In genomic region chr18:10454800-10455550, GRCh38 we compare ENCODE assay signal across 8 cellular contexts. TPM values are rescaled to one million over a fixed set of nuclear protein-coding genes. Genes with fewer than 3 reads are reported as not detected.
DNase-seq lines count a peak whose midpoint lies in the region; ATAC-seq and TF ChIP-seq lines count a peak whose summit lies in the region.

No MANE protein-coding gene starts in this region.

- no peaks in the 10 kb centered on the region for H3K9me2 ChIP-seq in SK-N-SH

- WGBS in SK-N-SH (ENCODE audit: low lambda C conversion rate), result 15% methylated on average over 11 of the region's 69 CpGs
- WGBS in lower leg skin, 2 donors, result 0 to 3% methylated on average over 10 to 46 of the region's 69 CpGs
- WGBS in tibial nerve, 2 donors, result 1 to 3% methylated on average over 18 to 51 of the region's 69 CpGs

- peaks cover 11% of the 10 kb centered on the region; the same call in 1 of the 2 replicates for H3K27me3 ChIP-seq in SK-N-SH (ENCODE audit: insufficient read depth)
- H3K27me3 ChIP-seq in tibial nerve, result no peaks in the 10 kb centered on the region

- ATAC-seq in SK-N-SH treated with all-trans-retinoic acid at 6 μM for 48 hours, result peak; percentile 34

- TF ChIP-seq EP300 in SK-N-SH (IDR thresholded peaks at IDR 0.05; ENCODE audit: borderline replicate concordance in 1 of 2, low read depth in 1 of 2, low read length in 1 of 2), result no peak
- no peak for TF ChIP-seq EP300 in tibial nerve (IDR thresholded peaks at IDR 0.05)

- POLR2A ChIA-PET in SK-N-SH (lab: Yijun Ruan, JAX) (no interaction called here), MCF 10A (lab: Yijun Ruan, JAX) (no interaction called here)

- H4K20me1 ChIP-seq in SK-N-SH (ENCODE audit: insufficient read depth), result no peaks in the 10 kb centered on the region

- CTCF ChIA-PET in SK-N-SH (lab: Yijun Ruan, JAX), result interaction anchor here (1.8 kb wide), 1 partner anchor 11 kb away, joined by 6 read pairs; no protein-coding TSS in a partner anchor
- CTCF ChIA-PET in MCF 10A (lab: Yijun Ruan, JAX), result interaction anchor here (0.6 kb wide), 2 partner anchors 16 to 484 kb away, joined by 3 read pairs; no protein-coding TSS in a partner anchor

- no peak overlapping the region for H3K27ac Mint-ChIP-seq in MCF 10A (ENCODE audit: low read depth, unreplicated experiment)

- TF ChIP-seq CTCF in SK-N-SH (IDR thresholded peaks at IDR 0.05), result no peak
- TF ChIP-seq CTCF in MCF 10A (IDR thresholded peaks at IDR 0.05; ENCODE audit: unreplicated experiment), result no peak
- TF ChIP-seq CTCF in lower leg skin (IDR thresholded peaks at IDR 0.05), result no peak
- no peak for TF ChIP-seq CTCF in tibial nerve (IDR thresholded peaks at IDR 0.05)

- H3K4me1 Mint-ChIP-seq in MCF 10A (ENCODE audit: insufficient read depth, unreplicated experiment), result no peaks in the 10 kb centered on the region

- BruUV-seq in MCF 10A (replicated peaks; lab: Mats Ljungman, UMichigan), result no TSS peak

- H3K27ac ChIP-seq in SK-N-SH (ENCODE audit: low read depth in 2 of 2, low read length in 1 of 2), result no peak overlapping the region
- H3K27ac ChIP-seq in tibial nerve, result peak overlapping the region; percentile 89 to 96 (median 92)

- H3K27me3 Mint-ChIP-seq in MCF 10A (ENCODE audit: insufficient read depth, unreplicated experiment), result no peaks in the 10 kb centered on the region

- peak overlapping the region; percentile 71 for H3K4me3 Mint-ChIP-seq in MCF 10A (ENCODE audit: unreplicated experiment)

- H3K36me3 Mint-ChIP-seq in MCF 10A (ENCODE audit: insufficient read depth, unreplicated experiment), result no peaks in the 10 kb centered on the region

- H2AFZ ChIP-seq in SK-N-SH (ENCODE audit: low read depth), result no peak overlapping the region

- DNase-seq in SK-N-SH (no peak), MCF 10A (ENCODE audit: unreplicated experiment) (peak; percentile 5), lower leg skin (ENCODE audit: low spot score in 2 of 2) (no peak), tibial nerve (ENCODE audit: low spot score in 2 of 2) (peak in 1 of 2 donors; percentile 28), hepatic stellate cell (ENCODE audit: low spot score) (no peak), middle frontal gyrus (ENCODE audit: extremely low spot score, low spot score) (no peak)
- no peak for DNase-seq in stimulated activated CD4-positive, alpha-beta T cell treated with anti-CD3 and anti-CD28 coated beads, Interleukin-4, amount 100 ng/mL, for 24 hours

- H3K79me2 ChIP-seq in SK-N-SH (ENCODE audit: insufficient read depth), result no peaks in the 10 kb centered on the region

- H3K9ac ChIP-seq in SK-N-SH, result no peak overlapping the region

- no peaks in the 10 kb centered on the region for H3K9me3 Mint-ChIP-seq in MCF 10A (ENCODE audit: unreplicated experiment)

- H3K36me3 ChIP-seq in SK-N-SH (replicated peaks in 1 of 2; ENCODE audit: control insufficient read depth in 1 of 2, insufficient read depth in 2 of 2, low read length in 1 of 2) (no peaks in the 10 kb centered on the region), tibial nerve (no peaks in the 10 kb centered on the region)

- H3K4me1 ChIP-seq in SK-N-SH (ENCODE audit: control insufficient read depth in 1 of 2, insufficient read depth in 2 of 2, low read depth in 1 of 2, low read length in 1 of 2) (peaks cover 0 to under 1% of the 10 kb centered on the region in 2 experiments; a peak in 2 of 4 replicates), tibial nerve (peaks cover 0 to 57% (median 13%) of the 10 kb centered on the region in 4 donors)

- no peak overlapping the region for H3K4me2 ChIP-seq in SK-N-SH

- H3K9me3 ChIP-seq in SK-N-SH (no peaks in the 10 kb centered on the region), tibial nerve (no peaks in the 10 kb centered on the region)

- no peak for TF ChIP-seq RAD21 in SK-N-SH (IDR thresholded peaks at IDR 0.05; ENCODE audit: low read length)

- intact Hi-C loops in MCF 10A (cut with micrococcal nuclease), result no loop called here
- intact Hi-C loops in lower leg skin (cut with DNase I; ENCODE audit: low total_unique reads), result no loop called here

- H3K4me3 ChIP-seq in SK-N-SH (ENCODE audit: low read depth in 2 of 2, low read length in 1 of 2) (peak overlapping the region in 1 of 2 experiments; percentile 36; a peak in 2 of 4 replicates), lower leg skin (ENCODE audit: low read depth, poor library complexity, severe bottlenecking) (peak overlapping the region; percentile 70), tibial nerve (peak overlapping the region; percentile 68 to 80 (median 78))

- no peaks in the 10 kb centered on the region for H3F3A ChIP-seq in SK-N-SH (replicated peaks; ENCODE audit: insufficient read depth)

- TF ChIP-seq POLR2A in lower leg skin (IDR thresholded peaks at IDR 0.05) (no peak), tibial nerve (IDR thresholded peaks at IDR 0.05) (no peak)

TF ChIP-seq in SK-N-SH treated with all-trans-retinoic acid at 6 μM for 48 hours, 23 proteins besides CTCF, POLR2A, EP300 and RAD21 (continues in another document):
- no peak for TF ChIP-seq SNAI2 (CRISPR knock-in tag; IDR thresholded peaks at IDR 0.05)
- TF ChIP-seq ZNF70 (CRISPR knock-in tag; IDR thresholded peaks at IDR 0.05), result no peak
- TF ChIP-seq ZNF565 (CRISPR knock-in tag; conservative IDR thresholded peaks at IDR 0.05; ENCODE audit: low read depth), result no peak
- TF ChIP-seq PATZ1 (CRISPR knock-in tag; IDR thresholded peaks at IDR 0.05; ENCODE audit: borderline replicate concordance), result no peak
- no peak for TF ChIP-seq RARB (CRISPR knock-in tag; IDR thresholded peaks at IDR 0.05)
- no peak for TF ChIP-seq TOX (CRISPR knock-in tag; IDR thresholded peaks at IDR 0.05; ENCODE audit: borderline replicate concordance)

TF ChIP-seq in SK-N-SH, 30 proteins besides CTCF, POLR2A, EP300 and RAD21:
- no peak for TF ChIP-seq NRF1 (IDR thresholded peaks at IDR 0.05; ENCODE audit: low read depth, low read length)
- TF ChIP-seq MXI1 (IDR thresholded peaks at IDR 0.05; ENCODE audit: low read depth, low read length), result no peak
- TF ChIP-seq NFIC (IDR thresholded peaks at IDR 0.05; ENCODE audit: borderline replicate concordance), result no peak
- TF ChIP-seq MAX (IDR thresholded peaks at IDR 0.05; ENCODE audit: low read depth), result no peak
- no peak for TF ChIP-seq PBX3 (IDR thresholded peaks at IDR 0.05)
- TF ChIP-seq FOXM1 (IDR thresholded peaks at IDR 0.05; ENCODE audit: low read depth), result no peak
- no peak for TF ChIP-seq EZH2phosphoT487 (IDR thresholded peaks at IDR 0.05; ENCODE audit: borderline replicate concordance, low read depth)
- TF ChIP-seq TAF1 (IDR thresholded peaks at IDR 0.05; ENCODE audit: borderline replicate concordance, low read depth, low read length), result no peak
- no peak for TF ChIP-seq JUND (IDR thresholded peaks at IDR 0.05)
- no peak for TF ChIP-seq YY1 (IDR thresholded peaks at IDR 0.05; ENCODE audit: low read depth)
- no peak for TF ChIP-seq GATA2 (CRISPR knock-in tag; IDR thresholded peaks at IDR 0.05)
- no peak for TF ChIP-seq ELF1 (IDR thresholded peaks at IDR 0.05)
- no peak for TF ChIP-seq ZBTB33 (IDR thresholded peaks at IDR 0.05; ENCODE audit: borderline replicate concordance, low read depth)
- TF ChIP-seq TCF12 (IDR thresholded peaks at IDR 0.05), result no peak
- no peak for TF ChIP-seq RXRA (IDR thresholded peaks at IDR 0.05; ENCODE audit: borderline replicate concordance, low read depth)

RNA-seq across cellular contexts. Expression of gene APCDD1, which starts 0.5 kb away (rescaled TPM):
- 0.02 TPM in 1 of 2 replicates, not detected in the other for polyA plus RNA-seq in SK-N-SH (2012; rRNA removed)
- 0.04 and 0.20 TPM in 2 replicates for polyA plus RNA-seq in SK-N-SH (2012; cell fraction: cytosol; rRNA removed)
- polyA plus RNA-seq in SK-N-SH (2012; cell fraction: nucleus; rRNA removed), result 0.06 TPM in 1 of 2 replicates, not detected in the other
- 0.37 and 0.54 TPM in 2 replicates for total RNA-seq in MCF 10A (2022)
- 100 to 1,000 TPM in 3 of 4 donors, 10 to 100 TPM in 1; 76.6 to 192 (median 180) TPM for total RNA-seq in lower leg skin
- total RNA-seq in tibial nerve, result 100 to 1,000 TPM in 2 of 4 donors, 10 to 100 TPM in 2; 46.2 to 154 (median 101) TPM

Comparison
In these comparisons a context has a peak if more than half of its experiments do, and no peak if none do; other contexts are left out.
1. H3K27ac ChIP-seq: peak in tibial nerve (4 of 4); none in SK-N-SH (0 of 2).
2. RNA of gene APCDD1, which starts 0.5 kb away (total RNA-seq): 76.6 to 192 TPM in lower leg skin and 46.2 to 154 TPM in tibial nerve; 0.37 to 0.54 TPM in MCF 10A; every median in the first group is over 10 times any median in the second.